ENCODE assay signal across 1 cellular context in genomic region chr16:67246945-67247697, GRCh38.
TF ChIP-seq lines count a peak whose summit lies in the region.

Gene FHOD1, minus strand, starts transcription at chr16:67247481. Its CDS starts 71 bp downstream, at chr16:67247410.

TF ChIP-seq in GM12878, 131 proteins besides CTCF, POLR2A, EP300 and RAD21 (continued from another document and continues in another):
- TF ChIP-seq, protein P1, sequence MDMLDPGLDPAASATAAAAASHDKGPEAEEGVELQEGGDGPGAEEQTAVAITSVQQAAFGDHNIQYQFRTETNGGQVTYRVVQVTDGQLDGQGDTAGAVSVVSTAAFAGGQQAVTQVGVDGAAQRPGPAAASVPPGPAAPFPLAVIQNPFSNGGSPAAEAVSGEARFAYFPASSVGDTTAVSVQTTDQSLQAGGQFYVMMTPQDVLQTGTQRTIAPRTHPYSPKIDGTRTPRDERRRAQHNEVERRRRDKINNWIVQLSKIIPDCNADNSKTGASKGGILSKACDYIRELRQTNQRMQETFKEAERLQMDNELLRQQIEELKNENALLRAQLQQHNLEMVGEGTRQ (IDR thresholded peaks at IDR 0.05; ENCODE audit: borderline replicate concordance, low read depth, low read length), result no peak
- no peak for TF ChIP-seq USF1 (IDR thresholded peaks at IDR 0.05; ENCODE audit: borderline replicate concordance, extremely low read length, insufficient read depth, low read depth, low read length)
- TF ChIP-seq RELA (IDR thresholded peaks at IDR 0.05; ENCODE audit: borderline replicate concordance, partially characterized antibody), result no peak
- TF ChIP-seq BCL11A (IDR thresholded peaks at IDR 0.05; ENCODE audit: low read depth, low read length), result no peak
- TF ChIP-seq MYB (IDR thresholded peaks at IDR 0.05; ENCODE audit: borderline replicate concordance, low read depth, low read length), result no peak
- no peak for TF ChIP-seq CHD4 (IDR thresholded peaks at IDR 0.05)
- TF ChIP-seq TCF3 (IDR thresholded peaks at IDR 0.05; ENCODE audit: borderline replicate concordance, insufficient read depth, low read depth, low read length), result 0 out of 2 replicates have a peak, but pooled peaks have one; percentile 13
- no peak for TF ChIP-seq IRF3 (IDR thresholded peaks at IDR 0.05)
- TF ChIP-seq FOXK2 (IDR thresholded peaks at IDR 0.05), result no peak
- no peak for TF ChIP-seq NFXL1 (IDR thresholded peaks at IDR 0.05; ENCODE audit: borderline replicate concordance)
- no peak for TF ChIP-seq PAX8 (IDR thresholded peaks at IDR 0.05)
- no peak for TF ChIP-seq SREBF2 (IDR thresholded peaks at IDR 0.05; ENCODE audit: low read length)
- no peak for TF ChIP-seq HCFC1 (IDR thresholded peaks at IDR 0.05; ENCODE audit: low read length)
- TF ChIP-seq MTA2 (IDR thresholded peaks at IDR 0.05; ENCODE audit: low read depth), result no peak
- TF ChIP-seq GABPA (IDR thresholded peaks at IDR 0.05; ENCODE audit: low read depth), result no peak
- no peak for TF ChIP-seq FOS (IDR thresholded peaks at IDR 0.05; ENCODE audit: borderline replicate concordance, extremely low read depth, insufficient read length)
- TF ChIP-seq, protein P2, sequence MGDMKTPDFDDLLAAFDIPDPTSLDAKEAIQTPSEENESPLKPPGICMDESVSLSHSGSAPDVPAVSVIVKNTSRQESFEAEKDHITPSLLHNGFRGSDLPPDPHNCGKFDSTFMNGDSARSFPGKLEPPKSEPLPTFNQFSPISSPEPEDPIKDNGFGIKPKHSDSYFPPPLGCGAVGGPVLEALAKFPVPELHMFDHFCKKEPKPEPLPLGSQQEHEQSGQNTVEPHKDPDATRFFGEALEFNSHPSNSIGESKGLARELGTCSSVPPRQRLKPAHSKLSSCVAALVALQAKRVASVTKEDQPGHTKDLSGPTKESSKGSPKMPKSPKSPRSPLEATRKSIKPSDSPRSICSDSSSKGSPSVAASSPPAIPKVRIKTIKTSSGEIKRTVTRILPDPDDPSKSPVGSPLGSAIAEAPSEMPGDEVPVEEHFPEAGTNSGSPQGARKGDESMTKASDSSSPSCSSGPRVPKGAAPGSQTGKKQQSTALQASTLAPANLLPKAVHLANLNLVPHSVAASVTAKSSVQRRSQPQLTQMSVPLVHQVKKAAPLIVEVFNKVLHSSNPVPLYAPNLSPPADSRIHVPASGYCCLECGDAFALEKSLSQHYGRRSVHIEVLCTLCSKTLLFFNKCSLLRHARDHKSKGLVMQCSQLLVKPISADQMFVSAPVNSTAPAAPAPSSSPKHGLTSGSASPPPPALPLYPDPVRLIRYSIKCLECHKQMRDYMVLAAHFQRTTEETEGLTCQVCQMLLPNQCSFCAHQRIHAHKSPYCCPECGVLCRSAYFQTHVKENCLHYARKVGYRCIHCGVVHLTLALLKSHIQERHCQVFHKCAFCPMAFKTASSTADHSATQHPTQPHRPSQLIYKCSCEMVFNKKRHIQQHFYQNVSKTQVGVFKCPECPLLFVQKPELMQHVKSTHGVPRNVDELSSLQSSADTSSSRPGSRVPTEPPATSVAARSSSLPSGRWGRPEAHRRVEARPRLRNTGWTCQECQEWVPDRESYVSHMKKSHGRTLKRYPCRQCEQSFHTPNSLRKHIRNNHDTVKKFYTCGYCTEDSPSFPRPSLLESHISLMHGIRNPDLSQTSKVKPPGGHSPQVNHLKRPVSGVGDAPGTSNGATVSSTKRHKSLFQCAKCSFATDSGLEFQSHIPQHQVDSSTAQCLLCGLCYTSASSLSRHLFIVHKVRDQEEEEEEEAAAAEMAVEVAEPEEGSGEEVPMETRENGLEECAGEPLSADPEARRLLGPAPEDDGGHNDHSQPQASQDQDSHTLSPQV (IDR thresholded peaks at IDR 0.05), result no peak
- no peak for TF ChIP-seq LARP7 (IDR thresholded peaks at IDR 0.05)
- no peak for TF ChIP-seq SREBF1 (IDR thresholded peaks at IDR 0.05; ENCODE audit: low read length)
- peak; percentile 56; the same call in 1 of the 2 replicates for TF ChIP-seq DPF2 (IDR thresholded peaks at IDR 0.05)
- TF ChIP-seq RUNX3 (IDR thresholded peaks at IDR 0.05; ENCODE audit: low read length), result no peak
- no peak for TF ChIP-seq HDGF (IDR thresholded peaks at IDR 0.05)
- TF ChIP-seq EGR1 (IDR thresholded peaks at IDR 0.05; ENCODE audit: borderline replicate concordance in 1 of 2, low read depth in 2 of 2, low read length in 2 of 2), result no peak
- TF ChIP-seq HDAC2 (IDR thresholded peaks at IDR 0.05), result no peak
- TF ChIP-seq NFIC (IDR thresholded peaks at IDR 0.05; ENCODE audit: low read depth, low read length), result no peak
- no peak for TF ChIP-seq CBX3 (IDR thresholded peaks at IDR 0.05; ENCODE audit: borderline replicate concordance, low read depth)
- peak; percentile 82 for TF ChIP-seq NKRF (conservative IDR thresholded peaks at IDR 0.05)
- no peak for TF ChIP-seq ZNF207 (IDR thresholded peaks at IDR 0.05; ENCODE audit: borderline replicate concordance)
- no peak for TF ChIP-seq FOXM1 (IDR thresholded peaks at IDR 0.05; ENCODE audit: low read depth, low read length)
- no peak for TF ChIP-seq NR2C2 (IDR thresholded peaks at IDR 0.05; ENCODE audit: borderline replicate concordance, control insufficient read depth, insufficient read length, low read depth)
- TF ChIP-seq SRF (IDR thresholded peaks at IDR 0.05; ENCODE audit: low read depth in 2 of 2, low read length in 2 of 2), result no peak
- TF ChIP-seq CHD2 (IDR thresholded peaks at IDR 0.05; ENCODE audit: borderline replicate concordance, low read depth, low read length), result no peak
- TF ChIP-seq NR2F1 (conservative IDR thresholded peaks at IDR 0.05), result 0 out of 2 replicates have a peak, but pooled peaks have one; percentile 9
- TF ChIP-seq CREM (IDR thresholded peaks at IDR 0.05; ENCODE audit: low read depth), result no peak; the same call in 1 of the 2 replicates
- TF ChIP-seq MAX (IDR thresholded peaks at IDR 0.05; ENCODE audit: low read depth, low read length), result no peak; the same call in 1 of the 2 replicates
- TF ChIP-seq BACH1 (IDR thresholded peaks at IDR 0.05; ENCODE audit: borderline replicate concordance), result no peak
- TF ChIP-seq KAT2A (conservative IDR thresholded peaks at IDR 0.05; ENCODE audit: control insufficient read depth, low read depth, low read length), result no peak
- TF ChIP-seq ATF7 (IDR thresholded peaks at IDR 0.05; ENCODE audit: low read depth), result no peak
- TF ChIP-seq ETV6 (conservative IDR thresholded peaks at IDR 0.05 in 1 of 2, IDR thresholded peaks at IDR 0.05 in 1 of 2; ENCODE audit: borderline replicate concordance in 1 of 2, low read depth in 1 of 2), result no peak
- TF ChIP-seq, protein P3, sequence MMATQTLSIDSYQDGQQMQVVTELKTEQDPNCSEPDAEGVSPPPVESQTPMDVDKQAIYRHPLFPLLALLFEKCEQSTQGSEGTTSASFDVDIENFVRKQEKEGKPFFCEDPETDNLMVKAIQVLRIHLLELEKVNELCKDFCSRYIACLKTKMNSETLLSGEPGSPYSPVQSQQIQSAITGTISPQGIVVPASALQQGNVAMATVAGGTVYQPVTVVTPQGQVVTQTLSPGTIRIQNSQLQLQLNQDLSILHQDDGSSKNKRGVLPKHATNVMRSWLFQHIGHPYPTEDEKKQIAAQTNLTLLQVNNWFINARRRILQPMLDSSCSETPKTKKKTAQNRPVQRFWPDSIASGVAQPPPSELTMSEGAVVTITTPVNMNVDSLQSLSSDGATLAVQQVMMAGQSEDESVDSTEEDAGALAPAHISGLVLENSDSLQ (IDR thresholded peaks at IDR 0.05), result no peak
- TF ChIP-seq ZBTB11 (CRISPR knock-in tag; IDR thresholded peaks at IDR 0.05), result no peak
- TF ChIP-seq REST (IDR thresholded peaks at IDR 0.05; ENCODE audit: low read depth, low read length), result no peak
